15 cellular contexts compared by ENCODE assay signal in the genomic region with DNA sequence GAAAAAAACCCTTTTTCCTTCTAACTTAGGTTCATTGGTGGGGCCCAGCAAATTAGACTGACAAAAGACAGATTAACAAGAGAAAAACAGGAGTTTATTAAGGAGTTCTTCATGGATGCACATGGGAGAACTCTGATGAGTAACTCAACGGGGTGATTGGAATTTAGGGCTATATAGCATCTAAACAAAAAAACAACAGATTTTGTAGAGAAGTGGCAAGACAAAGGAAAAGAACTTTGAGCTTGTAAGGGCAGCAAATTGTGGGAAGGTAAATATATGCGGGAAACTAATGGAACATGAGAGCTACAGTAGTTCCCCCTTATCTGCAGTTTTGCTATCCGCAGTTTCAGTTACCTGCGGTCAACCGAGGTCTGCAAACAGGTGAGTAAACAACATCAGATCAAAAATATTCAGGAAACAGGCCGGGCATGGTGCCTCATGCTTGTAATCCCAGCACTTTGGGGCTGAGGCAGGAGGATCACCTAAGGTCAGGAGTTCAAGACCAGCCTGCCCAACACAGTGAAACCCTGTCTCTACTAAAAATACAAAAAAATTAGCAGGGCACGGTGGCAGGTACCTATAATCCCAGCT.
DNase-seq lines count a peak whose midpoint lies in the region; ATAC-seq and TF ChIP-seq lines count a peak whose summit lies in the region.
"Had no signal": no experiment of that assay in that cellular context is flagged by ENCODE, and none has a peak within 500 bp of the region (broad histone marks: within the 10 kb centered on the region; RNA-seq: fewer than 3 reads in every experiment).

No MANE protein-coding gene starts in this region.

- no peak for TF ChIP-seq EP300 in sigmoid colon (IDR thresholded peaks at IDR 0.05)

- H3K27me3 Mint-ChIP-seq in WTC11 (ENCODE audit: low read depth) (peaks cover 3% of the 10 kb centered on the region; the same call in 1 of the 2 replicates), progenitor cell of endocrine pancreas (no peaks in the 10 kb centered on the region)
- H3K27me3 Mint-ChIP-seq: CD8-positive, alpha-beta memory T cell had no signal

- H3K4me3 ChIP-seq in HUES48 (ENCODE audit: low read depth, low read length) = no peak overlapping the region; the same call in 1 of the 2 replicates
- H3K4me3 ChIP-seq in iPS-18a (ENCODE audit: low read length) = peak overlapping the region; percentile 33
- H3K4me3 ChIP-seq in sigmoid colon = no peak overlapping the region
- H3K4me3 ChIP-seq: BLaER1, GM12878, GM23248, HAP-1 had no signal

- peaks cover 60% of the 10 kb centered on the region for H3K4me1 Mint-ChIP-seq in WTC11
- peaks cover 4% of the 10 kb centered on the region for H3K4me1 Mint-ChIP-seq in progenitor cell of endocrine pancreas (ENCODE audit: low read depth)
- H3K4me1 Mint-ChIP-seq: CD8-positive, alpha-beta memory T cell had no signal

- TF ChIP-seq CTCF in WTC11 (IDR thresholded peaks at IDR 0.05) (no peak), progenitor cell of endocrine pancreas (IDR thresholded peaks at IDR 0.05; ENCODE audit: unreplicated experiment) (no peak), sigmoid colon (IDR thresholded peaks at IDR 0.05) (no peak)

- H3K4me1 ChIP-seq in HUES48 (ENCODE audit: control insufficient read depth, insufficient read depth, low read length) = peaks cover 51% of the 10 kb centered on the region
- peaks cover 51% of the 10 kb centered on the region for H3K4me1 ChIP-seq in iPS-18a (ENCODE audit: control insufficient read depth, low read depth, low read length)
- H3K4me1 ChIP-seq in sigmoid colon = no peaks in the 10 kb centered on the region
- H3K4me1 ChIP-seq: BLaER1 had no signal

- H3K9me3 ChIP-seq in HUES48 (ENCODE audit: control insufficient read depth, insufficient read depth, low read length) = no peaks in the 10 kb centered on the region
- H3K9me3 ChIP-seq in iPS-18a (ENCODE audit: control insufficient read depth, low read depth, low read length) = no peaks in the 10 kb centered on the region
- no peaks in the 10 kb centered on the region for H3K9me3 ChIP-seq in sigmoid colon
- H3K9me3 ChIP-seq: BLaER1, HAP-1 had no signal

- POLR2A ChIA-PET in WTC11 (lab: Charles Lee) = no interaction called here

- TF ChIP-seq POLR2A in sigmoid colon (IDR thresholded peaks at IDR 0.05) = no peak

- peak overlapping the region; percentile 85 for H3K27ac ChIP-seq in HUES48 (ENCODE audit: low read depth, low read length)
- H3K27ac ChIP-seq in iPS-18a (ENCODE audit: low read length) = no peak overlapping the region
- no peak overlapping the region for H3K27ac ChIP-seq in sigmoid colon
- H3K27ac ChIP-seq: BLaER1, GM23248 had no signal

- H3K27ac Mint-ChIP-seq in WTC11 (peak overlapping the region; percentile 96), progenitor cell of endocrine pancreas (peak overlapping the region; percentile 4)
- H3K27ac Mint-ChIP-seq: CD8-positive, alpha-beta memory T cell had no signal

- H3K27me3 ChIP-seq in HUES48 (ENCODE audit: control insufficient read depth, insufficient read depth, low read length) (no peaks in the 10 kb centered on the region), iPS-18a (ENCODE audit: control insufficient read depth, insufficient read depth, low read length) (no peaks in the 10 kb centered on the region), sigmoid colon (no peaks in the 10 kb centered on the region)
- H3K27me3 ChIP-seq: BLaER1 had no signal

- H3K36me3 ChIP-seq in HUES48 (ENCODE audit: control insufficient read depth, insufficient read depth, low read length) = no peaks in the 10 kb centered on the region; the same call in 1 of the 2 replicates
- H3K36me3 ChIP-seq in iPS-18a (ENCODE audit: control insufficient read depth, low read depth, low read length) = no peaks in the 10 kb centered on the region
- H3K36me3 ChIP-seq in sigmoid colon = no peaks in the 10 kb centered on the region
- H3K36me3 ChIP-seq: BLaER1, HAP-1 had no signal

- 36 to 68% methylated on average over 7 of the region's 7 CpGs for WGBS in sigmoid colon, 2 donors

- peak; percentile 39 for ATAC-seq in WTC11
- ATAC-seq in GM19351 (IDR thresholded peaks at IDR 0.05; ENCODE audit: unreplicated experiment) = no peak
- ATAC-seq: GM12878 had no signal

- H3K9me3 Mint-ChIP-seq in WTC11 (peaks cover 3% of the 10 kb centered on the region), progenitor cell of endocrine pancreas (ENCODE audit: low read depth) (peaks cover 3% of the 10 kb centered on the region)

- peaks cover 20% of the 10 kb centered on the region for H3K36me3 Mint-ChIP-seq in WTC11
- no peaks in the 10 kb centered on the region for H3K36me3 Mint-ChIP-seq in progenitor cell of endocrine pancreas (ENCODE audit: insufficient read depth)
- H3K36me3 Mint-ChIP-seq: CD8-positive, alpha-beta memory T cell had no signal

- no peak overlapping the region for H3K9ac ChIP-seq in HUES48 (ENCODE audit: low read depth, low read length)
- H3K9ac ChIP-seq in iPS-18a (ENCODE audit: low read length) = no peak overlapping the region
- H3K9ac ChIP-seq: BLaER1, GM23248 had no signal

- H3K4me3 Mint-ChIP-seq in WTC11 (peak overlapping the region; percentile 28), progenitor cell of endocrine pancreas (ENCODE audit: low read depth) (no peak overlapping the region)
- H3K4me3 Mint-ChIP-seq: CD8-positive, alpha-beta memory T cell had no signal

- DNase-seq in WTC11 (ENCODE audit: low spot score) (no peak), progenitor cell of endocrine pancreas (ENCODE audit: low spot score, unreplicated experiment) (no peak), sigmoid colon (no peak), NCI-H226 (no peak)
- DNase-seq: AML-193; CD8-positive, alpha-beta memory T cell; GM23248; IMR-90; KBM-7 had no signal

- CTCF ChIA-PET in WTC11 (lab: Charles Lee) = no interaction called here

- intact Hi-C loops in sigmoid colon (cut with DNase I) = no loop called here

TF ChIP-seq in WTC11, 78 proteins besides CTCF, POLR2A, EP300 and RAD21:
- TF ChIP-seq, protein P1, sequence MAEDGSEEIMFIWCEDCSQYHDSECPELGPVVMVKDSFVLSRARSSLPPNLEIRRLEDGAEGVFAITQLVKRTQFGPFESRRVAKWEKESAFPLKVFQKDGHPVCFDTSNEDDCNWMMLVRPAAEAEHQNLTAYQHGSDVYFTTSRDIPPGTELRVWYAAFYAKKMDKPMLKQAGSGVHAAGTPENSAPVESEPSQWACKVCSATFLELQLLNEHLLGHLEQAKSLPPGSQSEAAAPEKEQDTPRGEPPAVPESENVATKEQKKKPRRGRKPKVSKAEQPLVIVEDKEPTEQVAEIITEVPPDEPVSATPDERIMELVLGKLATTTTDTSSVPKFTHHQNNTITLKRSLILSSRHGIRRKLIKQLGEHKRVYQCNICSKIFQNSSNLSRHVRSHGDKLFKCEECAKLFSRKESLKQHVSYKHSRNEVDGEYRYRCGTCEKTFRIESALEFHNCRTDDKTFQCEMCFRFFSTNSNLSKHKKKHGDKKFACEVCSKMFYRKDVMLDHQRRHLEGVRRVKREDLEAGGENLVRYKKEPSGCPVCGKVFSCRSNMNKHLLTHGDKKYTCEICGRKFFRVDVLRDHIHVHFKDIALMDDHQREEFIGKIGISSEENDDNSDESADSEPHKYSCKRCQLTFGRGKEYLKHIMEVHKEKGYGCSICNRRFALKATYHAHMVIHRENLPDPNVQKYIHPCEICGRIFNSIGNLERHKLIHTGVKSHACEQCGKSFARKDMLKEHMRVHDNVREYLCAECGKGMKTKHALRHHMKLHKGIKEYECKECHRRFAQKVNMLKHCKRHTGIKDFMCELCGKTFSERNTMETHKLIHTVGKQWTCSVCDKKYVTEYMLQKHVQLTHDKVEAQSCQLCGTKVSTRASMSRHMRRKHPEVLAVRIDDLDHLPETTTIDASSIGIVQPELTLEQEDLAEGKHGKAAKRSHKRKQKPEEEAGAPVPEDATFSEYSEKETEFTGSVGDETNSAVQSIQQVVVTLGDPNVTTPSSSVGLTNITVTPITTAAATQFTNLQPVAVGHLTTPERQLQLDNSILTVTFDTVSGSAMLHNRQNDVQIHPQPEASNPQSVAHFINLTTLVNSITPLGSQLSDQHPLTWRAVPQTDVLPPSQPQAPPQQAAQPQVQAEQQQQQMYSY (CRISPR knock-in tag; IDR thresholded peaks at IDR 0.05) = no peak
- TF ChIP-seq TEAD1 (CRISPR knock-in tag; IDR thresholded peaks at IDR 0.05) (no peak), ZNF317 (CRISPR knock-in tag; IDR thresholded peaks at IDR 0.05; ENCODE audit: borderline replicate concordance, low read depth) (no peak), ELF4 (CRISPR knock-in tag; IDR thresholded peaks at IDR 0.05; ENCODE audit: low read depth) (no peak), ATF1 (CRISPR knock-in tag; IDR thresholded peaks at IDR 0.05) (no peak), ZNF263 (CRISPR knock-in tag; IDR thresholded peaks at IDR 0.05; ENCODE audit: low read depth) (no peak), NR1H2 (CRISPR knock-in tag; IDR thresholded peaks at IDR 0.05) (no peak)
